ENCODE assay signal across 32 cellular contexts in the genomic region with DNA sequence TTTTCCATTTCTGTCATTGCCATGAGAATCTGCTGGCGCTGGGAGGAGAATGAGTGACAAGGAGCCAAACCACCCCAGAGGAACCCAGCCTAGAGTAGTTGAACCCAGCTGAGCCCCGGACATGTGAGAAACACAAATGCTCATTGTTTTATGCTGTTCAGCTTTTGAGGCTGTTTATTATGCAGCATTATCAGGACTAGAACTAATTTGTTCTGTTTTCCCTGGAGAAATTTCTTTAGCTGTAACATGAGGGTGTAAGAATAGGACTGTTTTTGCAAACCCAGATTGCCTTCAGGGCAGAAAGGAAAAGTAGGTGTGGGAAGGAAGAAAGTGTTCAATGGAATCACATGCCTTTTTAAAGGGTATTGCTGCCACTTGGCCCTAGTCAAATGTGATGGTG. TPM values are rescaled to one million over a fixed set of nuclear protein-coding genes. Genes with fewer than 3 reads are reported as not detected.
DNase-seq lines count a peak whose midpoint lies in the region; ATAC-seq and TF ChIP-seq lines count a peak whose summit lies in the region.
"Had no signal": no experiment of that assay in that cellular context is flagged by ENCODE, and none has a peak within 500 bp of the region (broad histone marks: within the 10 kb centered on the region; RNA-seq: fewer than 3 reads in every experiment).

No MANE protein-coding gene starts in this region.

- H3K4me2 ChIP-seq in H9 (ENCODE audit: insufficient read depth, insufficient read length, low read length), result no peak overlapping the region

- H3K27me3 ChIP-seq in H9 (ENCODE audit: insufficient read depth, low read length), result no peaks in the 10 kb centered on the region
- no peaks in the 10 kb centered on the region for H3K27me3 ChIP-seq in CD8-positive, alpha-beta T cell (ENCODE audit: insufficient read depth, low read length)
- H3K27me3 ChIP-seq: ascending aorta, cardiac muscle cell, gastroesophageal sphincter, left lung, neutrophil had no signal

- H3K9me3 Mint-ChIP-seq in H9, result peaks cover 23 to 24% of the 10 kb centered on the region in 2 experiments
- peaks cover 18% of the 10 kb centered on the region for H3K9me3 Mint-ChIP-seq in CD8-positive, alpha-beta T cell
- H3K9me3 Mint-ChIP-seq: type B pancreatic cell had no signal

- no peak overlapping the region for H4K91ac ChIP-seq in H9 (ENCODE audit: insufficient read length, low read depth, low read length)

- H3K27me3 Mint-ChIP-seq in H9 (ENCODE audit: low read depth), result no peaks in the 10 kb centered on the region
- H3K27me3 Mint-ChIP-seq in CD8-positive, alpha-beta T cell (ENCODE audit: low read depth), result no peaks in the 10 kb centered on the region
- H3K27me3 Mint-ChIP-seq: activated CD4-positive, alpha-beta memory T cell treated with anti-CD3 and anti-CD28 coated beads for 36 hours had no signal

- no peak overlapping the region for H2BK120ac ChIP-seq in H9 (ENCODE audit: low read depth, low read length, poor library complexity, severe bottlenecking)

- no peaks in the 10 kb centered on the region for H3K36me3 ChIP-seq in CD8-positive, alpha-beta T cell (ENCODE audit: insufficient read depth, low read length)
- H3K36me3 ChIP-seq: ascending aorta, cardiac muscle cell, gastroesophageal sphincter, left lung, neutrophil had no signal

- H3K27ac Mint-ChIP-seq in H9, result no peak overlapping the region; a peak in 1 of 7 replicates
- no peak overlapping the region for H3K27ac Mint-ChIP-seq in CD8-positive, alpha-beta T cell
- H3K27ac Mint-ChIP-seq: activated CD4-positive, alpha-beta memory T cell treated with anti-CD3 and anti-CD28 coated beads for 36 hours; activated naive CD4-positive, alpha-beta T cell treated with anti-CD3 and anti-CD28 coated beads, Interleukin-2, amount 10 ng/mL, durations not matched to agents 7 days and 5 days; activated T-helper 1 cell treated with anti-CD3 and anti-CD28 coated beads, Interleukin-12 subunit alpha, Interleukin-12 subunit beta, Interleukin-2, Interleukin-4 antibody, amounts not matched to agents 30 ng/mL and 10 ng/mL and 1 ng/mL, durations not matched to agents 14 hours and 24 hours and 36 hours; B cell; naive B cell; type B pancreatic cell had no signal

- H2BK12ac ChIP-seq in H9 (ENCODE audit: insufficient read length, low read depth, low read length), result no peak overlapping the region

- H4K8ac ChIP-seq in H9 (replicated peaks; ENCODE audit: insufficient read length, low read depth, low read length), result no peak overlapping the region

- WGBS in H9 (ENCODE audit: extremely low coverage, insufficient read length, low lambda C conversion rate), result no CpG with 5 or more reads among the region's 2 CpGs

- H3K4ac ChIP-seq in H9 (ENCODE audit: low read depth, low read length), result no peak overlapping the region

- H3K14ac ChIP-seq in H9 (ENCODE audit: insufficient read depth, low read length), result no peak overlapping the region

- peaks cover 18 to 25% (median 19%) of the 10 kb centered on the region in 3 experiments for H3K36me3 Mint-ChIP-seq in H9 (ENCODE audit: insufficient read depth in 1 of 3, low read depth in 3 of 3)
- H3K36me3 Mint-ChIP-seq in CD8-positive, alpha-beta T cell, result peaks cover 10% of the 10 kb centered on the region
- H3K36me3 Mint-ChIP-seq: type B pancreatic cell had no signal

- no peak overlapping the region for H3K27ac ChIP-seq in H9 (ENCODE audit: insufficient read length, low read depth, low read length)
- peak overlapping the region; percentile 89 for H3K27ac ChIP-seq in cingulate gyrus (ENCODE audit: low read depth, low read length)
- no peak overlapping the region for H3K27ac ChIP-seq in CD8-positive, alpha-beta T cell (ENCODE audit: low read depth, low read length)
- H3K27ac ChIP-seq: ascending aorta, cardiac muscle cell, coronary artery, gastroesophageal sphincter, left lung, neutrophil, psoas muscle had no signal

- no peak overlapping the region for H4K5ac ChIP-seq in H9 (ENCODE audit: insufficient read length, low read depth, low read length)

- no peak overlapping the region for H2AFZ ChIP-seq in H9 (ENCODE audit: low read length)

- no peak for ATAC-seq in CD8-positive, alpha-beta T cell
- ATAC-seq: gastroesophageal sphincter, left lung, PC-3, psoas muscle, Right ventricle myocardium inferior had no signal

- no peak overlapping the region for H3K9ac ChIP-seq in H9 (ENCODE audit: extremely low read depth, insufficient read length, low read length)

- CTCF ChIA-PET in CD8-positive, alpha-beta T cell (lab: Charles Lee), result interaction anchor here (1.7 kb wide), 1 partner anchor 68 kb away, joined by 8 read pairs; no protein-coding TSS in a partner anchor

- POLR2A ChIA-PET in CD8-positive, alpha-beta T cell (lab: Charles Lee), result interaction anchor here (1.0 kb wide), 1 partner anchor 29 kb away, joined by 3 read pairs; no protein-coding TSS in a partner anchor

- no peak for DNase-seq in H9
- peak; percentile 71 to 89 for DNase-seq in hippocampal formation (lab: John Stamatoyannopoulos, UW)
- peak in 8 of 10 donors; percentile 36 to 93 (median 61) for DNase-seq in posterior cingulate gyrus
- DNase-seq in stimulated activated naive CD4-positive, alpha-beta T cell (lab: John Stamatoyannopoulos, UW), result no peak
- DNase-seq in mesenteric fat pad (ENCODE audit: low spot score), result no peak
- DNase-seq in CD8-positive, alpha-beta T cell, result no peak
- DNase-seq in NCI-H1105 (lab: John Stamatoyannopoulos, UW), result no peak
- DNase-seq: activated CD4-positive, alpha-beta memory T cell treated with anti-CD3 and anti-CD28 coated beads for 36 hours; activated CD4-positive, CD25-positive, alpha-beta regulatory T cell treated with anti-CD3 and anti-CD28 coated beads, Interleukin-2, amount 50 U/mL, for 72 hours; activated naive CD4-positive, alpha-beta T cell treated with anti-CD3 and anti-CD28 coated beads, Interleukin-2, amount 10 ng/mL, durations not matched to agents 7 days and 5 days; CD8-positive, alpha-beta memory T cell; HCEC 1CT; Kasumi-1; left lung; naive B cell; NCI-H1436 treated with DMSO at 0.1 percent for 48 hours; NCI-H226; NCI-H526 treated with DMSO at 0.1 percent for 48 hours; PC-3; psoas muscle; stimulated activated CD4-positive, alpha-beta T cell treated with anti-CD3 and anti-CD28 coated beads, Interleukin-15, amount 100 ng/mL, for 24 hours; stimulated activated CD4-positive, alpha-beta T cell treated with anti-CD3 and anti-CD28 coated beads, Interleukin-4, amount 100 ng/mL, for 4 hours had no signal

- no peaks in the 10 kb centered on the region for H3K79me2 ChIP-seq in H9 (ENCODE audit: insufficient read depth, low read length)

- H3K9me3 ChIP-seq in H9 (ENCODE audit: control insufficient read depth, low read depth, low read length), result no peaks in the 10 kb centered on the region
- H3K9me3 ChIP-seq in CD8-positive, alpha-beta T cell (ENCODE audit: low read length), result peaks cover 5% of the 10 kb centered on the region
- H3K9me3 ChIP-seq: ascending aorta, gastroesophageal sphincter, neutrophil, psoas muscle had no signal

- no peak overlapping the region for H3K56ac ChIP-seq in H9 (ENCODE audit: insufficient read length, low read depth, low read length)

- TF ChIP-seq CTCF in H9 (conservative IDR thresholded peaks at IDR 0.05), result no peak
- TF ChIP-seq CTCF in CD8-positive, alpha-beta T cell (IDR thresholded peaks at IDR 0.05), result no peak

- no peak overlapping the region for H3K4me3 ChIP-seq in CD8-positive, alpha-beta T cell (ENCODE audit: low read depth, low read length)
- H3K4me3 ChIP-seq: ascending aorta, cardiac muscle cell, coronary artery, gastroesophageal sphincter, left lung, psoas muscle had no signal

- no peak overlapping the region for H2BK20ac ChIP-seq in H9 (ENCODE audit: low read depth, low read length, poor library complexity, severe bottlenecking)

- peak overlapping the region; percentile 10 for H3T11ph ChIP-seq in H9 (ENCODE audit: low read length)

- H3K4me3 Mint-ChIP-seq in H9, result no peak overlapping the region
- no peak overlapping the region for H3K4me3 Mint-ChIP-seq in CD8-positive, alpha-beta T cell
- H3K4me3 Mint-ChIP-seq: activated CD4-positive, alpha-beta memory T cell treated with anti-CD3 and anti-CD28 coated beads for 36 hours; activated naive CD4-positive, alpha-beta T cell treated with anti-CD3 and anti-CD28 coated beads, Interleukin-2, amount 10 ng/mL, durations not matched to agents 7 days and 5 days; activated T-helper 1 cell treated with anti-CD3 and anti-CD28 coated beads, Interleukin-12 subunit alpha, Interleukin-12 subunit beta, Interleukin-2, Interleukin-4 antibody, amounts not matched to agents 30 ng/mL and 10 ng/mL and 1 ng/mL, durations not matched to agents 14 hours and 24 hours and 36 hours; B cell; CD8-positive, alpha-beta memory T cell; naive B cell; type B pancreatic cell had no signal

- no peaks in the 10 kb centered on the region for H3K23me2 ChIP-seq in H9 (ENCODE audit: insufficient read length, low read depth, low read length, poor library complexity, severe bottlenecking)

- H3K4me1 Mint-ChIP-seq in H9, result peaks cover 26 to 29% of the 10 kb centered on the region in 2 experiments
- peaks cover 12% of the 10 kb centered on the region for H3K4me1 Mint-ChIP-seq in CD8-positive, alpha-beta T cell (ENCODE audit: low read depth)
- H3K4me1 Mint-ChIP-seq: B cell, naive B cell had no signal

- H3K18ac ChIP-seq in H9 (ENCODE audit: insufficient read length, low read depth, low read length), result no peak overlapping the region

- intact Hi-C loops in posterior cingulate gyrus (cut with DNase I), result loop anchor here (2.0 kb wide), 1 partner anchor 44 kb away; no protein-coding TSS in a partner anchor
- intact Hi-C loops in CD8-positive, alpha-beta T cell (cut with DNase I, micrococcal nuclease), result no loop called here

- H3K4me1 ChIP-seq in H9 (ENCODE audit: insufficient read depth, low read length), result peaks cover 4% of the 10 kb centered on the region; the same call in 1 of the 2 replicates
- no peaks in the 10 kb centered on the region for H3K4me1 ChIP-seq in CD8-positive, alpha-beta T cell (ENCODE audit: insufficient read depth, low read length)
- H3K4me1 ChIP-seq: ascending aorta, gastroesophageal sphincter, left lung, psoas muscle had no signal

- no peak overlapping the region for H2BK15ac ChIP-seq in H9 (ENCODE audit: low read depth, low read length)

- H4K20me1 ChIP-seq in H9 (ENCODE audit: control insufficient read depth, insufficient read depth, insufficient read length), result no peaks in the 10 kb centered on the region

- no peaks in the 10 kb centered on the region for H3K79me1 ChIP-seq in H9 (ENCODE audit: insufficient read depth, low read depth, low read length, poor library complexity, severe bottlenecking)

- H2BK5ac ChIP-seq in H9 (ENCODE audit: insufficient read length, low read length), result no peak overlapping the region

- H3K23ac ChIP-seq in H9 (ENCODE audit: insufficient read length, low read depth, low read length), result no peak overlapping the region

- H2AK5ac ChIP-seq in H9 (ENCODE audit: insufficient read length, low read length), result no peak overlapping the region

RNA-seq across cellular contexts. Expression of a gene that starts 28.5 kb away (rescaled TPM):
- 0.61 and 0.79 TPM in 2 replicates for total RNA-seq in H9 (2021)
- 16.0 TPM for total RNA-seq in mesenteric fat pad
- total RNA-seq in CD8-positive, alpha-beta T cell, result 100 to 1,000 TPM; 183 to 188 TPM
- total RNA-seq: cardiac muscle cell had no signal

Comparison
In these comparisons a context has a peak if more than half of its experiments do, and no peak if none do; other contexts are left out.
1. DNase-seq: peak in hippocampal formation (2 of 2) and posterior cingulate gyrus (8 of 10); none in H9 (single experiment), stimulated activated naive CD4-positive, alpha-beta T cell (0 of 6), mesenteric fat pad (single experiment), CD8-positive, alpha-beta T cell (0 of 7) and NCI-H1105 (single experiment).
2. RNA of a gene that starts 28.5 kb away (total RNA-seq): 183 to 188 TPM in CD8-positive, alpha-beta T cell; 16.0 TPM in mesenteric fat pad (single experiment) and 0.61 to 0.79 TPM in H9; every median in the first group is over 10 times any median in the second.